In the genomic region with DNA sequence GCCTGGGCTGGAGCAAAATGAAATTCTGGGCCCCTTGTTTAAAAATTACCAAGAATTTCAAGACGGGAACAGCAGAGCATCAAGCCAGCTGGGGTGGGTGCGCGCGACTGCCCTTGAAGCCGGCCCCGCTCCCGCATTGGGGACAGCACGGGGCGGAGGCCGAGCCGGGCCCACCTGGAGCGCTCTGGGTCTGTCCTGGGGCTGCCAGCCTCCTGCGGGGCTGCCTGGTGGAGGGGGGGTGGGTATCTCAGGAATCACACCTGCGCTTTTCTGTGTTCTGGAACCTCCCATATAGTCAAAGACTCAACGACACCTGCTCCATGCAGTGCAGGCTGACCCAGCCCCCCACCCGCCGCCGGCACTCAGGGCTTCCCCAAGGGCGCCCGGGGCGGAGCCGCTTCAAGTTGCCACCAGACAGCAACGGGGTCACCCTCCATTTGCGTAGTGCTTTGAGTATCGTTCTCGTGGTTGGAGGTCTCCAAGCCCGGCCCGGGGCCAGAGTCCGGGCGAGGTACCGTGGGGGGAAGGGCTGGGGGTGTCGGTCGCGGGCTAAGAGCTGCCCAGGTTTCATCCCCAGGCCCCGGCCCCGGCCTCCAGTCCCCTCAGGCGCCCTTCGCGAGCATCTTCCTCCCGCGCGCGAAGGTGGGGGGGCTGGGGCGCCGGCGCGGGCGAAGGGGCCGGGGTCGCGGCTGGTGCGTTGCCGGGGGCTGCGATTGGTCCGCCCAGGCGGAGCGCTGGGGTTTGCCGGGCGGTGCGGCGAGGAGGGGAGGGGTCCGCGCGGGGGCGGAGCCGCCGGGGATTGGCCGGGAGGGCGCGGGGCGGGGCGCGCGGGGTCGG, we compare ENCODE assay signal across 8 cellular contexts. TPM values are rescaled to one million over a fixed set of nuclear protein-coding genes. Genes with fewer than 3 reads are reported as not detected.
DNase-seq lines count a peak whose midpoint lies in the region; ATAC-seq and TF ChIP-seq lines count a peak whose summit lies in the region.

No MANE protein-coding gene starts in this region.

- peak overlapping the region; percentile 80 for H3K4me3 Mint-ChIP-seq in activated B cell treated with CpG ODN at 0.5 μM for 24 hours

- peaks cover 15% of the 10 kb centered on the region for H3K4me1 Mint-ChIP-seq in activated B cell treated with CpG ODN at 0.5 μM for 24 hours

- H3K9me3 ChIP-seq in AG04450 (ENCODE audit: control insufficient read depth, insufficient read depth, low read length) (no peaks in the 10 kb centered on the region; the same call in 1 of the 2 replicates), left ventricle myocardium inferior (replicated peaks) (no peaks in the 10 kb centered on the region)

- peaks cover 93% of the 10 kb centered on the region for H3K4me1 ChIP-seq in left ventricle myocardium inferior

- H3K36me3 ChIP-seq in H7 (replicated peaks; ENCODE audit: control insufficient read depth, insufficient read depth, low read length) = no peaks in the 10 kb centered on the region
- H3K36me3 ChIP-seq in left ventricle myocardium inferior = no peaks in the 10 kb centered on the region

- H3K4me3 ChIP-seq in AG04450 (ENCODE audit: low read depth, low read length) = peak overlapping the region; percentile 54
- H3K4me3 ChIP-seq in H7 (ENCODE audit: insufficient read depth, low read depth, low read length) = peak overlapping the region; percentile 47
- H3K4me3 ChIP-seq in left ventricle myocardium inferior = peak overlapping the region; percentile 66

- no peaks in the 10 kb centered on the region for H3K9me3 Mint-ChIP-seq in activated B cell treated with CpG ODN at 0.5 μM for 24 hours

- no peaks in the 10 kb centered on the region for H3K36me3 Mint-ChIP-seq in activated B cell treated with CpG ODN at 0.5 μM for 24 hours (ENCODE audit: low read depth)

- DNase-seq in AG04450 (ENCODE audit: low read depth, low spot score) (no peak), H7 (peak; percentile 100), activated B cell treated with CpG ODN at 0.5 μM for 24 hours (peak; percentile 51), left ventricle myocardium inferior (no peak), NK-92 (lab: John Stamatoyannopoulos, UW; ENCODE audit: unreplicated experiment) (no peak)
- peak; percentile 43 for DNase-seq in stimulated activated naive CD8-positive, alpha-beta T cell treated with anti-CD3 and anti-CD28 coated beads, Interleukin-15, Interleukin-2, amounts not matched to agents 100 U/mL and 50 U/mL, for 24 hours

- H3K27ac ChIP-seq in AG04450 (ENCODE audit: low read depth, low read length) (no peak overlapping the region), left ventricle myocardium inferior (replicated peaks) (no peak overlapping the region)

- POLR2A ChIA-PET in AG04450 (lab: Yijun Ruan, JAX) = interaction anchor here (1.9 kb wide), 1 partner anchor 10 kb away, joined by 6 read pairs; no protein-coding TSS in a partner anchor
- POLR2A ChIA-PET in activated B cell treated with CpG ODN at 0.5 μM for 24 hours (lab: Charles Lee) = interaction anchor here (0.8 to 1.0 kb wide), 2 partner anchors 16 to 30 kb away, joined by 3 to 4 read pairs; a partner anchor contains a TSS

- TF ChIP-seq CTCF in AG04450 (IDR thresholded peaks at IDR 0.05; ENCODE audit: low read depth, low read length) = no peak
- no peak for TF ChIP-seq CTCF in activated B cell treated with CpG ODN at 0.5 μM for 24 hours (IDR thresholded peaks at IDR 0.05)
- no peak for TF ChIP-seq CTCF in left ventricle myocardium inferior (IDR thresholded peaks at IDR 0.05; ENCODE audit: borderline replicate concordance)

- ATAC-seq in activated B cell treated with CpG ODN at 0.5 μM for 24 hours (ENCODE audit: low read depth) (peak; percentile 52), GM18867 (IDR thresholded peaks at IDR 0.05; ENCODE audit: unreplicated experiment) (no peak), HG02885 (IDR thresholded peaks at IDR 0.05; ENCODE audit: poor library complexity, unreplicated experiment) (no peak)
- no peak for ATAC-seq in stimulated activated naive CD8-positive, alpha-beta T cell treated with anti-CD3 and anti-CD28 coated beads, Interleukin-15, Interleukin-2, amounts not matched to agents 100 U/mL and 50 U/mL, for 24 hours

- H3K27ac Mint-ChIP-seq in activated B cell treated with CpG ODN at 0.5 μM for 24 hours = no peak overlapping the region

- H3K27me3 ChIP-seq in AG04450 (ENCODE audit: control insufficient read depth, insufficient read depth, low read length) (no peaks in the 10 kb centered on the region), H7 (ENCODE audit: control insufficient read depth, insufficient read depth, low read length) (peaks cover 4% of the 10 kb centered on the region), left ventricle myocardium inferior (ENCODE audit: low read depth) (no peaks in the 10 kb centered on the region)

- peaks cover 7% of the 10 kb centered on the region for H3K27me3 Mint-ChIP-seq in activated B cell treated with CpG ODN at 0.5 μM for 24 hours

- CTCF ChIA-PET in AG04450 (lab: Charles Lee) = interaction anchor here (0.6 to 1.5 kb wide), 4 partner anchors 11 to 127 kb away, joined by 3 to 4 read pairs (median 4); no protein-coding TSS in a partner anchor
- CTCF ChIA-PET in activated B cell treated with CpG ODN at 0.5 μM for 24 hours (lab: Charles Lee) = interaction anchor here (0.6 to 2.2 kb wide), 5 partner anchors 12 to 726 kb away, joined by 3 to 11 read pairs (median 4); no protein-coding TSS in a partner anchor

- intact Hi-C loops in activated B cell treated with CpG ODN at 0.5 μM for 24 hours (cut with micrococcal nuclease) (loop anchor here (1.0 to 10.0 kb wide), 4 partner anchors 76 to 726 kb away; a partner anchor contains a TSS), left ventricle myocardium inferior (cut with micrococcal nuclease) (no loop called here)

RNA-seq across cellular contexts. Expression of a gene that starts 6.6 kb away (rescaled TPM):
- polyA plus RNA-seq in AG04450 (2011; rRNA removed) = 92.6 and 134 TPM in 2 replicates
- 42.0 and 58.6 TPM in 2 replicates for polyA minus RNA-seq in AG04450 (2011; rRNA and poly(A)+ RNA removed)
- 101 and 117 TPM in 2 replicates for total RNA-seq in H7 (2014; rRNA removed; shearing (Covaris generic))
- 2.2 and 2.3 TPM in 2 replicates for total RNA-seq in activated B cell treated with CpG ODN at 0.5 μM for 24 hours
- 33.0 TPM for total RNA-seq in left ventricle myocardium inferior

RNA-seq across cellular contexts. Expression of a gene that starts 6.9 kb away (rescaled TPM):
- 211 and 431 TPM in 2 replicates for polyA plus RNA-seq in AG04450 (2011; rRNA removed)
- 61.0 and 70.5 TPM in 2 replicates for polyA minus RNA-seq in AG04450 (2011; rRNA and poly(A)+ RNA removed)
- 96.1 and 135 TPM in 2 replicates for total RNA-seq in H7 (2014; rRNA removed; shearing (Covaris generic))
- total RNA-seq in activated B cell treated with CpG ODN at 0.5 μM for 24 hours = 83.9 and 90.2 TPM in 2 replicates
- total RNA-seq in left ventricle myocardium inferior = 226 TPM

RNA-seq across cellular contexts. Expression of a gene that starts 16.5 kb away (rescaled TPM):
- 559 and 909 TPM in 2 replicates for polyA plus RNA-seq in AG04450 (2011; rRNA removed)
- 366 and 557 TPM in 2 replicates for polyA minus RNA-seq in AG04450 (2011; rRNA and poly(A)+ RNA removed)
- total RNA-seq in H7 (2014; rRNA removed; shearing (Covaris generic)) = 175 and 190 TPM in 2 replicates
- total RNA-seq in activated B cell treated with CpG ODN at 0.5 μM for 24 hours (14.4 and 14.5 TPM in 2 replicates), left ventricle myocardium inferior (408 TPM)

RNA-seq across cellular contexts. Expression of a gene that starts 21.5 kb away (rescaled TPM):
- 0.26 and 0.36 TPM in 2 replicates for polyA plus RNA-seq in AG04450 (2011; rRNA removed)
- polyA minus RNA-seq in AG04450 (2011; rRNA and poly(A)+ RNA removed) = 0.18 TPM in 1 of 2 replicates, not detected in the other
- total RNA-seq in H7 (2014; rRNA removed; shearing (Covaris generic)) = 20.2 and 35.8 TPM in 2 replicates
- total RNA-seq in activated B cell treated with CpG ODN at 0.5 μM for 24 hours (4.1 and 4.5 TPM in 2 replicates), left ventricle myocardium inferior (23.2 TPM)

RNA-seq across cellular contexts. Expression of a gene that starts 30.5 kb away (rescaled TPM):
- polyA plus RNA-seq in AG04450 (2011; rRNA removed) = 17.3 and 29.3 TPM in 2 replicates
- polyA minus RNA-seq in AG04450 (2011; rRNA and poly(A)+ RNA removed) = 31.5 and 47.7 TPM in 2 replicates
- 15.7 and 28.7 TPM in 2 replicates for total RNA-seq in H7 (2014; rRNA removed; shearing (Covaris generic))
- total RNA-seq in activated B cell treated with CpG ODN at 0.5 μM for 24 hours = 52.9 and 53.2 TPM in 2 replicates
- total RNA-seq in left ventricle myocardium inferior = 300 TPM

Comparison
In these comparisons a context has a peak if more than half of its experiments do, and no peak if none do; other contexts are left out.
1. DNase-seq: peak in H7 (single experiment), activated B cell treated with CpG ODN at 0.5 μM for 24 hours (single experiment) and stimulated activated naive CD8-positive, alpha-beta T cell treated with anti-CD3 and anti-CD28 coated beads, Interleukin-15, Interleukin-2, amounts not matched to agents 100 U/mL and 50 U/mL, for 24 hours (single experiment); none in AG04450 (single experiment), left ventricle myocardium inferior (single experiment) and NK-92 (single experiment).
2. RNA of a gene that starts 6.6 kb away (total RNA-seq): 101 to 117 TPM in H7 and 33.0 TPM in left ventricle myocardium inferior (single experiment); 2.2 to 2.3 TPM in activated B cell treated with CpG ODN at 0.5 μM for 24 hours; every median in the first group is over 10 times any median in the second.
3. RNA of a gene that starts 16.5 kb away (total RNA-seq): 408 TPM in left ventricle myocardium inferior (single experiment) and 175 to 190 TPM in H7; 14.4 to 14.5 TPM in activated B cell treated with CpG ODN at 0.5 μM for 24 hours; every median in the first group is over 10 times any median in the second.
4. Peak in every context shown above with its lines, with median percentiles within 50 percentile points of each other: H3K4me3 ChIP-seq.